In the genomic region with DNA sequence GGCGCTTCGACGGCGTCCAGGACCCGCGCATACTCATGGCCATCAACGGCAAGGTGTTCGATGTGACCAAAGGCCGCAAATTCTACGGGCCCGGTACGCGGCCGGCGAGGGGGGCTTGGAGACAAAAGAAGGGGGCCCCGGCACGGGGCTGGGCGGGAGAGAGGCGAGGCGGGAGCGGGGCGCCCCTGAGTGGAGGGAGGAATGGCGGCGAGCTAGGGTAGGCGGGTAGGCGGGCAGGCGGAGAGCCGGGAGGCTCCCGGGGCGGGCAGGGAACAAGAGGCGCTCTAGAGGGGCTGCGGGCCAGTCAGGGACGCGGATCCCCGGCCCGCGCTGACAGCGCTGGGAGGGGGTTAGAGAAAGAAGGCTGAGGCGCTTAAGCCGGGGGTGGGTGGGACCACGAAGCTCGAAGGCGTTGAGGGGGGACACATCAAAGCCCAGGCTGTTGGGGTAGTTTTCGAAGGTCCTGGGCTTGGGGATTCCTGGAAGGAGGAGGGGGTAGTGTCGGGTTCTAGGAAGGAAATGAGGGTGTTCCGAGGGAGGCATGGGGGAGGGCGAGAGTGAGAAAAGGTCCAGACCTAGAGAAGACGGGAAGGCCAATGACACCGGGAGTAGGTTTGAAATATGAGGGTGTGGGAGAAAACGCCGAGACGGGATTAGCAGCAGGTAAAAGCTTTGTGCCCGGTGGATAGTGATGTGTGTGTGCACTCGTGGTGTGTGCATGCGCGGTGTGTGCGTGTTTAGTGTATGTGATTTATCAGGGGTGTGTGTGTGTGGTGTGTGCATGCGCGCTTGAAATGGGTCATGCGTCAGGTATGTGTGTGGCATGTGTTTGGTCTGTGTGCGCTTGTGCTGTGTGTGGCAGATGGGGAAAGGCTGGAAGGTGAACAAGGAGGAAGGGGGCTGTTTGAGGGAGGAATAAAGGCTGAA, we compare ENCODE assay signal across 8 cellular contexts. TPM values are rescaled to one million over a fixed set of nuclear protein-coding genes. Genes with fewer than 3 reads are reported as not detected.
A peak's percentile ranks its signal among the peaks of the same experiment; 100 is the strongest.
DNase-seq lines count a peak whose midpoint lies in the region; ATAC-seq, FAIRE-seq and TF ChIP-seq lines count a peak whose summit lies in the region.

No MANE protein-coding gene starts in this region.

- H4K20me1 ChIP-seq in IMR-90 (ENCODE audit: insufficient read depth, low read length) (no peaks in the 10 kb centered on the region), HepG2 (ENCODE audit: insufficient read depth, low read length) (no peaks in the 10 kb centered on the region)

- H3K79me1 ChIP-seq in IMR-90 (ENCODE audit: low read depth in 1 of 2, low read length in 2 of 2) = peaks cover 0 to 20% of the 10 kb centered on the region in 2 experiments; a peak in 1 of 4 replicates

- peaks cover 22% of the 10 kb centered on the region for H3K4me1 ChIP-seq in CD4-positive, alpha-beta memory T cell (ENCODE audit: insufficient read depth, low read length)
- H3K4me1 ChIP-seq in IMR-90 (ENCODE audit: control insufficient read depth, insufficient read depth, low read length) (peaks cover 4% of the 10 kb centered on the region), HepG2 (ENCODE audit: insufficient read depth, low read length) (peaks cover 50% of the 10 kb centered on the region)

- H3K4me2 ChIP-seq in IMR-90 (ENCODE audit: low read depth, low read length) = peak overlapping the region; percentile 80
- H3K4me2 ChIP-seq in HepG2 (ENCODE audit: low read depth, low read length) = peak overlapping the region; percentile 81

- peak; percentile 14 for ATAC-seq in GM21526 (IDR thresholded peaks at IDR 0.05; ENCODE audit: low FRiP score, unreplicated experiment)
- ATAC-seq in IMR-90 (ENCODE audit: low read depth) = peak; percentile 51
- peak; percentile 10 for ATAC-seq in activated B cell treated with CpG ODN at 0.5 μM for 24 hours (ENCODE audit: low read depth)
- ATAC-seq in HepG2 = peak; percentile 58

- peaks cover 38% of the 10 kb centered on the region for H3K79me2 ChIP-seq in HepG2 (ENCODE audit: insufficient read depth, low read length)

- H2BK120ac ChIP-seq in IMR-90 (ENCODE audit: low read depth, low read length) = no peak overlapping the region

- H3K4ac ChIP-seq in IMR-90 (ENCODE audit: low read depth, low read length) = peak overlapping the region; percentile 69; the same call in 1 of the 2 replicates

- in situ Hi-C loops in IMR-90 (cut with MboI; ENCODE audit: low sequenced_read_pairs) = no loop called here
- in situ Hi-C loops in HepG2 (cut with HindIII; ENCODE audit: extremely low pct_ligation_motif_present, low pct_unique_long_range_greater_than_20kb) = no loop called here

- POLR2A ChIA-PET in CD4-positive, alpha-beta memory T cell (lab: Charles Lee; ENCODE audit: partially characterized antibody) = interaction anchor here (0.8 to 1.4 kb wide), 5 partner anchors 9 to 554 kb away, joined by 3 to 4 read pairs (median 3); a partner anchor contains a TSS
- POLR2A ChIA-PET in IMR-90 (lab: Charles Lee; ENCODE audit: unreplicated experiment) = no interaction called here
- POLR2A ChIA-PET in activated B cell treated with CpG ODN at 0.5 μM for 24 hours (lab: Charles Lee) = no interaction called here
- POLR2A ChIA-PET in HepG2 (lab: Yijun Ruan, JAX) = interaction anchor here (0.5 to 0.8 kb wide), 2 partner anchors 153 to 231 kb away, joined by 3 to 7 read pairs; a partner anchor contains a TSS

- dilution Hi-C loops in IMR-90 (cut with HindIII; ENCODE audit: low sequenced_read_pairs, unreplicated experiment) = no loop called here

- H3K4me3 Mint-ChIP-seq in CD4-positive, alpha-beta memory T cell = peak overlapping the region; percentile 85 to 92 (median 90)
- H3K4me3 Mint-ChIP-seq in activated B cell treated with CpG ODN at 0.5 μM for 24 hours (peak overlapping the region; percentile 89), chondrocyte (ENCODE audit: unreplicated experiment) (peak overlapping the region; percentile 83)

- peak overlapping the region; percentile 42; the same call in 1 of the 2 replicates for H3K18ac ChIP-seq in IMR-90 (ENCODE audit: low read depth, low read length)

- FAIRE-seq in HepG2 (lab: Jason Lieb, UNC) = no peak

- no peak for TF ChIP-seq EP300 in HepG2 (IDR thresholded peaks at IDR 0.05; ENCODE audit: low read depth in 2 of 2, low read length in 2 of 2)
- TF ChIP-seq EP300 in HepG2 (CRISPR knock-in tag; IDR thresholded peaks at IDR 0.05; ENCODE audit: borderline replicate concordance) = no peak

- no peak for TF ChIP-seq CTCF in IMR-90 (conservative IDR thresholded peaks at IDR 0.05; ENCODE audit: low read depth, low read length)
- no peak for TF ChIP-seq CTCF in activated B cell treated with CpG ODN at 0.5 μM for 24 hours (IDR thresholded peaks at IDR 0.05)
- no peak for TF ChIP-seq CTCF in chondrocyte (IDR thresholded peaks at IDR 0.05)
- no peak for TF ChIP-seq CTCF in HepG2 (CRISPR knock-in tag; IDR thresholded peaks at IDR 0.05)

- H2BK5ac ChIP-seq in IMR-90 (ENCODE audit: low read depth, low read length, poor library complexity, severe bottlenecking) = peak overlapping the region; percentile 69

- H2AFZ ChIP-seq in IMR-90 (replicated peaks; ENCODE audit: low read length, poor library complexity) = peak overlapping the region; percentile 81
- H2AFZ ChIP-seq in HepG2 (ENCODE audit: low read length) = no peak overlapping the region

- H2BK15ac ChIP-seq in IMR-90 (ENCODE audit: low read depth, low read length) = no peak overlapping the region

- peak overlapping the region; percentile 48; the same call in 1 of the 2 replicates for H3K23ac ChIP-seq in IMR-90 (ENCODE audit: low read depth, low read length)

- peak overlapping the region; percentile 58 for H2AK9ac ChIP-seq in IMR-90 (replicated peaks; ENCODE audit: low read depth, low read length, poor library complexity)

- WGBS in IMR-90 (ENCODE audit: extremely low coverage in 2 of 2, insufficient read length in 1 of 2), 2 experiments = 29% methylated on average over 20 of the region's 61 CpGs; no CpG with 5 or more reads in 1 of the 2 experiments
- under 1% methylated on average over 19 of the region's 61 CpGs for WGBS in HepG2 (ENCODE audit: low lambda C conversion rate)

- H3K9me3 Mint-ChIP-seq in CD4-positive, alpha-beta memory T cell = peaks cover 0 to 4% (median 0%) of the 10 kb centered on the region in 8 donors
- H3K9me3 Mint-ChIP-seq in activated B cell treated with CpG ODN at 0.5 μM for 24 hours = no peaks in the 10 kb centered on the region
- H3K9me3 Mint-ChIP-seq in chondrocyte (ENCODE audit: low read depth) = no peaks in the 10 kb centered on the region

- H4K8ac ChIP-seq in IMR-90 (ENCODE audit: low read depth in 2 of 2, low read length in 2 of 2) = 0 out of 4 replicates have a peak overlapping the region, but pooled peaks of 1 of the 2 experiments have one; percentile 8

- peaks cover 0 to 7% of the 10 kb centered on the region in 2 donors for H3K36me3 Mint-ChIP-seq in CD4-positive, alpha-beta memory T cell
- H3K36me3 Mint-ChIP-seq in activated B cell treated with CpG ODN at 0.5 μM for 24 hours (ENCODE audit: low read depth) (peaks cover 6% of the 10 kb centered on the region), chondrocyte (ENCODE audit: low read depth) (peaks cover under 1% of the 10 kb centered on the region)

- no peak overlapping the region; the same call in 1 of the 2 replicates for H4K91ac ChIP-seq in IMR-90 (ENCODE audit: insufficient read depth, low read depth, low read length)

- peaks cover 10 to 38% (median 19%) of the 10 kb centered on the region in 4 donors for H3K4me1 Mint-ChIP-seq in CD4-positive, alpha-beta memory T cell
- H3K4me1 Mint-ChIP-seq in activated B cell treated with CpG ODN at 0.5 μM for 24 hours (peaks cover 16% of the 10 kb centered on the region), chondrocyte (ENCODE audit: low read depth) (peaks cover 41% of the 10 kb centered on the region)

- H3K9me3 ChIP-seq in CD4-positive, alpha-beta memory T cell (ENCODE audit: control insufficient read depth in 1 of 2, low read length in 2 of 2) = no peaks in the 10 kb centered on the region
- H3K9me3 ChIP-seq in IMR-90 (ENCODE audit: control insufficient read depth, insufficient read depth, low read length) (no peaks in the 10 kb centered on the region), HepG2 (ENCODE audit: low read length) (no peaks in the 10 kb centered on the region)

- H3K9ac ChIP-seq in IMR-90 (ENCODE audit: low read depth, low read length) (peak overlapping the region; percentile 58), HepG2 (ENCODE audit: insufficient read depth, low read depth, low read length) (peak overlapping the region; percentile 81)

- intact Hi-C loops in CD4-positive, alpha-beta memory T cell (cut with micrococcal nuclease) = loop anchor here (2.0 to 5.0 kb wide), 5 partner anchors 36 to 1365 kb away; a partner anchor contains a TSS
- intact Hi-C loops in IMR-90 (cut with micrococcal nuclease) = no loop called here
- intact Hi-C loops in activated B cell treated with CpG ODN at 0.5 μM for 24 hours (cut with micrococcal nuclease) = loop anchor here (2.0 to 10.0 kb wide), 4 partner anchors 30 to 262 kb away; a partner anchor contains a TSS
- intact Hi-C loops in HepG2 (cut with micrococcal nuclease; ENCODE audit: unreplicated experiment) = loop anchor here (5.0 to 10.0 kb wide), 2 partner anchors 262 to 480 kb away; a partner anchor contains a TSS

- CTCF ChIA-PET in CD4-positive, alpha-beta memory T cell (lab: Charles Lee; ENCODE audit: partially characterized antibody) = interaction anchor here (1.1 to 1.4 kb wide), 2 partner anchors 29 to 36 kb away, joined by 3 to 5 read pairs; no protein-coding TSS in a partner anchor
- CTCF ChIA-PET in IMR-90 (lab: Yijun Ruan, JAX) (interaction anchor here (1.5 kb wide), 1 partner anchor 118 kb away, joined by 4 read pairs; no protein-coding TSS in a partner anchor), activated B cell treated with CpG ODN at 0.5 μM for 24 hours (lab: Charles Lee) (no interaction called here), HepG2 (lab: Yijun Ruan, JAX; ENCODE audit: low intra/inter-chr PET ratio, low total read pairs) (no interaction called here)

- H4K5ac ChIP-seq in IMR-90 (ENCODE audit: low read depth, low read length) = no peak overlapping the region; the same call in 1 of the 2 replicates

- no peak overlapping the region for H2BK20ac ChIP-seq in IMR-90 (ENCODE audit: low read depth, low read length)

- peak overlapping the region; percentile 57 for H3K14ac ChIP-seq in IMR-90 (replicated peaks; ENCODE audit: low read depth, low read length)

- no peaks in the 10 kb centered on the region for H3K36me3 ChIP-seq in CD4-positive, alpha-beta memory T cell (ENCODE audit: insufficient read depth, low read length)
- H3K36me3 ChIP-seq in IMR-90 (ENCODE audit: control insufficient read depth, insufficient read depth, low read length) = no peaks in the 10 kb centered on the region; the same call in 1 of the 2 replicates
- H3K36me3 ChIP-seq in HepG2 (replicated peaks in 1 of 2; ENCODE audit: control insufficient read depth in 1 of 2, insufficient read depth in 2 of 2, low read length in 2 of 2) = 0 out of 5 replicates have a peak, but pooled peaks cover 0 to 6% of the 10 kb centered on the region in 2 experiments

- peak overlapping the region; percentile 35 for H2AK5ac ChIP-seq in IMR-90 (ENCODE audit: low read depth, low read length)

- H3K56ac ChIP-seq in IMR-90 (ENCODE audit: extremely low read depth, insufficient read depth, low read length) = peak overlapping the region; percentile 8; the same call in 1 of the 2 replicates

- DNase-seq in CD4-positive, alpha-beta memory T cell = peak; percentile 8 to 44 (median 13)
- peak; percentile 74 for DNase-seq in IMR-90
- no peak for DNase-seq in activated B cell treated with CpG ODN at 0.5 μM for 24 hours
- no peak for DNase-seq in chondrocyte (ENCODE audit: low spot score)
- DNase-seq in HepG2 (ENCODE audit: low spot score) = no peak
- peak; percentile 28 for DNase-seq in stimulated activated CD4-positive, alpha-beta T cell treated with anti-CD3 and anti-CD28 coated beads, Interleukin-4, amount 100 ng/mL, for 24 hours
- no peak for DNase-seq in NCI-H187 treated with DMSO at 0.1 percent for 48 hours (lab: John Stamatoyannopoulos, UW)

- H3K27ac ChIP-seq in CD4-positive, alpha-beta memory T cell (ENCODE audit: low read depth, low read length) = peak overlapping the region; percentile 52
- H3K27ac ChIP-seq in IMR-90 (ENCODE audit: insufficient read depth, low read length) = peak overlapping the region; percentile 71
- peak overlapping the region; percentile 75 for H3K27ac ChIP-seq in HepG2 (ENCODE audit: extremely low read length, insufficient read depth, low read length)

- H3K27me3 ChIP-seq in CD4-positive, alpha-beta memory T cell (ENCODE audit: insufficient read depth, low read length) = no peaks in the 10 kb centered on the region
- H3K27me3 ChIP-seq in IMR-90 (ENCODE audit: control insufficient read depth, insufficient read depth, low read length) (peaks cover 2% of the 10 kb centered on the region), HepG2 (ENCODE audit: control insufficient read depth in 1 of 2, insufficient read depth in 2 of 2, low read length in 2 of 2) (no peaks in the 10 kb centered on the region; a peak in 1 of 5 replicates)

- TF ChIP-seq RAD21 in IMR-90 (IDR thresholded peaks at IDR 0.05; ENCODE audit: low read length) = no peak
- TF ChIP-seq RAD21 in HepG2 (CRISPR knock-in tag; IDR thresholded peaks at IDR 0.05) = no peak

- BruUV-seq in IMR-90 (replicated peaks; lab: Mats Ljungman, UMichigan) (no TSS peak), HepG2 (replicated peaks; lab: Mats Ljungman, UMichigan) (no TSS peak)

- TF ChIP-seq POLR2A in IMR-90 (IDR thresholded peaks at IDR 0.05; ENCODE audit: low read depth, low read length) (no peak), HepG2 (IDR thresholded peaks at IDR 0.05; ENCODE audit: insufficient read depth in 1 of 2, low read depth in 2 of 2, low read length in 2 of 2) (no peak)

- H3K9me1 ChIP-seq in IMR-90 (ENCODE audit: insufficient read depth, low read length) = 0 out of 2 replicates have a peak, but pooled peaks cover 3% of the 10 kb centered on the region

- H3K4me3 ChIP-seq in CD4-positive, alpha-beta memory T cell (ENCODE audit: low read length in 2 of 2) = peak overlapping the region; percentile 61 to 68
- peak overlapping the region; percentile 88 for H3K4me3 ChIP-seq in IMR-90 (ENCODE audit: insufficient read depth, low read depth, low read length)
- H3K4me3 ChIP-seq in HepG2 (replicated peaks in 1 of 3; ENCODE audit: insufficient read depth in 1 of 3, low read depth in 2 of 3, low read length in 3 of 3) = peak overlapping the region; percentile 80

- peak overlapping the region; percentile 48 to 91 (median 83) for H3K27ac Mint-ChIP-seq in CD4-positive, alpha-beta memory T cell
- H3K27ac Mint-ChIP-seq in activated B cell treated with CpG ODN at 0.5 μM for 24 hours (peak overlapping the region; percentile 82), chondrocyte (ENCODE audit: unreplicated experiment) (peak overlapping the region; percentile 73)

- H3K27me3 Mint-ChIP-seq in CD4-positive, alpha-beta memory T cell = no peaks in the 10 kb centered on the region
- no peaks in the 10 kb centered on the region for H3K27me3 Mint-ChIP-seq in activated B cell treated with CpG ODN at 0.5 μM for 24 hours
- H3K27me3 Mint-ChIP-seq in chondrocyte (ENCODE audit: low read depth) = no peaks in the 10 kb centered on the region

RNA-seq across cellular contexts. Expression of a gene that starts 0.8 kb away (rescaled TPM):
- 10 to 100 TPM; 15.9 to 17.2 TPM for total RNA-seq in CD4-positive, alpha-beta memory T cell
- polyA plus RNA-seq in CD4-positive, alpha-beta memory T cell = 10 to 100 TPM; 21.2 to 29.7 TPM
- total RNA-seq in IMR-90 (2012; rRNA removed) (75.3 and 124 TPM in 2 replicates), activated B cell treated with CpG ODN at 0.5 μM for 24 hours (8.5 and 9.8 TPM in 2 replicates), chondrocyte (57.6 to 71.9 TPM (median 59.9 TPM) in 3 replicates), HepG2 (2016; rRNA removed; fragmentation: Illumina TruSeq; extraction: Trizol) (75.8 and 124 TPM in 2 replicates)
- polyA plus RNA-seq in IMR-90 (2012; rRNA removed) (49.7 and 58.5 TPM in 2 replicates), HepG2 (2011; rRNA removed) (42.2 and 44.7 TPM in 2 replicates)
- polyA plus RNA-seq in IMR-90 (2012; cell fraction: cytosol; rRNA removed) = 20.1 and 44.0 TPM in 2 replicates
- 19.6 and 25.0 TPM in 2 replicates for polyA plus RNA-seq in IMR-90 (2012; cell fraction: nucleus; rRNA removed; ENCODE audit: low replicate concordance)
- total RNA-seq in HepG2 (2016; cell fraction: cytosol; rRNA removed; fragmentation: Illumina TruSeq; extraction: Trizol; ENCODE audit: low read depth) = 15.5 and 16.5 TPM in 2 replicates
- 79.1 and 122 TPM in 2 replicates for total RNA-seq in HepG2 (2016; cell fraction: insoluble cytoplasmic fraction; rRNA removed; fragmentation: Illumina TruSeq; extraction: Trizol)
- total RNA-seq in HepG2 (2016; cell fraction: membrane; rRNA removed; fragmentation: Illumina TruSeq; extraction: Trizol) = 44.8 and 47.9 TPM in 2 replicates
- total RNA-seq in HepG2 (2016; cell fraction: nucleus; rRNA removed; fragmentation: Illumina TruSeq; extraction: Trizol) = 102 and 116 TPM in 2 replicates
- polyA plus RNA-seq in HepG2 (2011; cell fraction: cytosol; rRNA removed) = 33.9 and 40.5 TPM in 2 replicates
- polyA plus RNA-seq in HepG2 (2011; cell fraction: nucleus; rRNA removed) = 21.5 and 23.2 TPM in 2 replicates
- 71.4 and 76.9 TPM in 2 replicates for polyA plus RNA-seq in HepG2 (2012)
- 16.0 and 16.3 TPM in 2 replicates for polyA plus RNA-seq in HepG2 (2016; cell fraction: cytosol; fragmentation: Illumina TruSeq; extraction: Trizol; ENCODE audit: low read depth)
- polyA plus RNA-seq in HepG2 (2016; cell fraction: insoluble cytoplasmic fraction; fragmentation: Illumina TruSeq; extraction: Trizol; ENCODE audit: low read depth) = 75.3 and 80.9 TPM in 2 replicates
- 29.1 and 30.4 TPM in 2 replicates for polyA plus RNA-seq in HepG2 (2016; cell fraction: membrane; fragmentation: Illumina TruSeq; extraction: Trizol; ENCODE audit: low read depth)
- polyA plus RNA-seq in HepG2 (2016; cell fraction: nucleus; fragmentation: Illumina TruSeq; extraction: Trizol; ENCODE audit: insufficient read depth, low read depth) = 155 and 169 TPM in 2 replicates
- polyA minus RNA-seq in HepG2 (2011; rRNA and poly(A)+ RNA removed; ENCODE audit: low replicate concordance) = 26.3 and 32.7 TPM in 2 replicates
- polyA minus RNA-seq in HepG2 (2011; cell fraction: cytosol; rRNA and poly(A)+ RNA removed) = 39.7 and 41.7 TPM in 2 replicates
- polyA minus RNA-seq in HepG2 (2011; cell fraction: nucleus; rRNA and poly(A)+ RNA removed) = 11.1 and 17.4 TPM in 2 replicates

Comparison
In these comparisons a context has a peak if more than half of its experiments do, and no peak if none do; other contexts are left out.
1. DNase-seq: peak in CD4-positive, alpha-beta memory T cell (5 of 5), IMR-90 (single experiment) and stimulated activated CD4-positive, alpha-beta T cell treated with anti-CD3 and anti-CD28 coated beads, Interleukin-4, amount 100 ng/mL, for 24 hours (single experiment); none in activated B cell treated with CpG ODN at 0.5 μM for 24 hours (single experiment), chondrocyte (single experiment), HepG2 (single experiment) and NCI-H187 treated with DMSO at 0.1 percent for 48 hours (single experiment).
2. CTCF ChIA-PET loops: an anchor here in CD4-positive, alpha-beta memory T cell (1.1 to 1.4 kb wide) and IMR-90 (1.5 kb wide); none called in activated B cell treated with CpG ODN at 0.5 μM for 24 hours and HepG2.
3. POLR2A ChIA-PET loops: an anchor here in CD4-positive, alpha-beta memory T cell (0.8 to 1.4 kb wide) and HepG2 (0.5 to 0.8 kb wide); none called in IMR-90 and activated B cell treated with CpG ODN at 0.5 μM for 24 hours.
4. Peak in every context shown above with its lines, with median percentiles within 50 percentile points of each other: H3K27ac ChIP-seq, H3K4me3 ChIP-seq, H3K27ac Mint-ChIP-seq, H3K4me3 Mint-ChIP-seq and ATAC-seq.